Comparison of ENCODE assay signal across 8 cellular contexts in the genomic region with DNA sequence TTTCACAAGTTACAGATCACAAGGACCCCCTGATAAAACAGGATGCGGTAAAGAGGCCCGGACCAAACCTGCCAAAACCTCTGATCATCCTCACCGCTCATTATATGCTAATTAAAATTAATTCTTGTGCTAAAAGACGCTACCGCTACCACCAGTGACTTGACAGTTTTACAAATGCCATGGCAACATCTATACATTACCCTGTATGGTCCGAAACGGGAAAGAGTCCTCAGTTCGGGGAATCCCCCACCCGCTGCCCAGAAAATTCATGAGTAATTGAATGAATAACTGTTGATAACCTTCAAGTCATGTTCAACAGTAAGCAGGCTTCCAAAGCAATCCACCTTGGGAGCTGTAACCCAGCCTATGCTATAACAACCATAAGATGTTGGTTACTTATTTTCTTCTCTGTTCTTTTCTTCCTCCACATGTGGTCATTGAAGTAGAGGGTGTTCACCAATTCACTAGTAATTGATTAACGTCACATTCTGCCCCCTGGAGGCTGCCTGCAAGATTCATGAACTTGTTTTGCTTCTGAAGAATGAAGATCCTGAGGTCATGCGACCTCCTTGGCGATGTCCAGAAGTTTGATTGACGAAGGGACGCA. TPM values are rescaled to one million over a fixed set of nuclear protein-coding genes. Genes with fewer than 3 reads are reported as not detected.
DNase-seq lines count a peak whose midpoint lies in the region; ATAC-seq and TF ChIP-seq lines count a peak whose summit lies in the region.

No MANE protein-coding gene starts in this region.

- H3F3A ChIP-seq in MM.1S (ENCODE audit: insufficient read depth, low read length): peaks cover 31% of the 10 kb centered on the region

- H4K20me1 ChIP-seq in MM.1S (ENCODE audit: insufficient read depth, low read length): no peaks in the 10 kb centered on the region

- no peaks in the 10 kb centered on the region for H3K4me1 Mint-ChIP-seq in chondrocyte (ENCODE audit: low read depth)
- H3K4me1 Mint-ChIP-seq in naive thymus-derived CD4-positive, alpha-beta T cell: peaks cover 7 to 42% (median 18%) of the 10 kb centered on the region in 7 donors

- no TSS peak for BruUV-seq in A673 (replicated peaks; lab: Mats Ljungman, UMichigan)

- peaks cover 52% of the 10 kb centered on the region for H3K27me3 Mint-ChIP-seq in chondrocyte (ENCODE audit: low read depth)
- H3K27me3 Mint-ChIP-seq in naive thymus-derived CD4-positive, alpha-beta T cell: no peaks in the 10 kb centered on the region

- no peak for TF ChIP-seq EP300 in suprapubic skin (IDR thresholded peaks at IDR 0.05)

- H3K79me2 ChIP-seq in MM.1S (ENCODE audit: low read length): no peaks in the 10 kb centered on the region

- peak overlapping the region; percentile 2; the same call in 1 of the 2 replicates for H3K9ac ChIP-seq in MM.1S (ENCODE audit: low read length)

- no peak overlapping the region for H3K4me3 ChIP-seq in A673 (ENCODE audit: low read depth, low read length, poor library complexity, severe bottlenecking)
- peak overlapping the region; percentile 12; the same call in 1 of the 2 replicates for H3K4me3 ChIP-seq in MM.1S (ENCODE audit: low read length)
- H3K4me3 ChIP-seq in naive thymus-derived CD4-positive, alpha-beta T cell (ENCODE audit: low read length): no peak overlapping the region
- no peak overlapping the region for H3K4me3 ChIP-seq in suprapubic skin

- WGBS in suprapubic skin: 55% methylated on average over 14 of the region's 14 CpGs

- H3K4me1 ChIP-seq in A673 (ENCODE audit: insufficient read depth, low read length, poor library complexity, severe bottlenecking) (peaks cover 3% of the 10 kb centered on the region), MM.1S (ENCODE audit: low read length) (peaks cover 43% of the 10 kb centered on the region), suprapubic skin (no peaks in the 10 kb centered on the region)
- peaks cover 6 to 28% of the 10 kb centered on the region in 2 donors for H3K4me1 ChIP-seq in naive thymus-derived CD4-positive, alpha-beta T cell (ENCODE audit: control insufficient read depth in 2 of 2, insufficient read depth in 2 of 2, low read length in 2 of 2)

- H3K9me3 ChIP-seq in A673 (ENCODE audit: low read depth, low read length, poor library complexity, severe bottlenecking) (no peaks in the 10 kb centered on the region), MM.1S (replicated peaks; ENCODE audit: insufficient read depth, low read length) (no peaks in the 10 kb centered on the region), suprapubic skin (no peaks in the 10 kb centered on the region)
- no peaks in the 10 kb centered on the region for H3K9me3 ChIP-seq in naive thymus-derived CD4-positive, alpha-beta T cell (ENCODE audit: control insufficient read depth in 2 of 3, low read length in 3 of 3)

- TF ChIP-seq CTCF in A673 (conservative IDR thresholded peaks at IDR 0.05; ENCODE audit: low read depth, low read length) (peak; percentile 69), GM13977 (IDR thresholded peaks at IDR 0.05; ENCODE audit: extremely low read depth, insufficient read depth, missing control alignments) (peak; percentile 76), MM.1S (IDR thresholded peaks at IDR 0.05; ENCODE audit: low read length) (peak; percentile 78), chondrocyte (IDR thresholded peaks at IDR 0.05) (peak; percentile 77), suprapubic skin (IDR thresholded peaks at IDR 0.05) (peak; percentile 20 to 27)

- no peaks in the 10 kb centered on the region for H3K36me3 ChIP-seq in A673 (ENCODE audit: insufficient read depth, low read length, poor library complexity, severe bottlenecking)
- no peaks in the 10 kb centered on the region for H3K36me3 ChIP-seq in MM.1S (replicated peaks; ENCODE audit: insufficient read depth, low read length)
- H3K36me3 ChIP-seq in naive thymus-derived CD4-positive, alpha-beta T cell (ENCODE audit: control insufficient read depth in 2 of 3, insufficient read depth in 3 of 3, low read length in 3 of 3): no peaks in the 10 kb centered on the region
- no peaks in the 10 kb centered on the region for H3K36me3 ChIP-seq in suprapubic skin

- H3K36me3 Mint-ChIP-seq in chondrocyte (ENCODE audit: low read depth): no peaks in the 10 kb centered on the region
- peaks cover 0 to 2% (median 0%) of the 10 kb centered on the region in 5 donors for H3K36me3 Mint-ChIP-seq in naive thymus-derived CD4-positive, alpha-beta T cell

- POLR2A ChIA-PET in A673 (lab: Charles Lee; ENCODE audit: low non-redundant PET): no interaction called here
- POLR2A ChIA-PET in naive thymus-derived CD4-positive, alpha-beta T cell (lab: Charles Lee): no interaction called here

- no peaks in the 10 kb centered on the region for H3K9me2 ChIP-seq in MM.1S (replicated peaks; ENCODE audit: insufficient read depth, low read length)

- DNase-seq in A673 (ENCODE audit: low spot score) (peak; percentile 64), GM13977 (ENCODE audit: low spot score) (peak; percentile 78), MM.1S (peak; percentile 79), chondrocyte (ENCODE audit: low spot score) (no peak), suprapubic skin (ENCODE audit: low spot score in 2 of 2) (no peak)
- DNase-seq in activated CD4-positive, alpha-beta T cell treated with anti-CD3 and anti-CD28 coated beads for 1 hour: peak; percentile 43
- DNase-seq in naive thymus-derived CD4-positive, alpha-beta T cell: peak in 8 of 9 donors; percentile 46 to 69 (median 62)

- ATAC-seq in naive thymus-derived CD4-positive, alpha-beta T cell: peak; percentile 77
- no peak for ATAC-seq in HG02840 (IDR thresholded peaks at IDR 0.05; ENCODE audit: low FRiP score, unreplicated experiment)

- CTCF ChIA-PET in A673 (lab: Charles Lee): no interaction called here
- CTCF ChIA-PET in naive thymus-derived CD4-positive, alpha-beta T cell (lab: Charles Lee): interaction anchor here (0.5 to 2.7 kb wide), 6 partner anchors 9 to 1153 kb away, joined by 3 to 16 read pairs (median 4); no protein-coding TSS in a partner anchor

- H3K27me3 ChIP-seq in A673 (replicated peaks; ENCODE audit: insufficient read depth, low read depth, low read length, poor library complexity) (no peaks in the 10 kb centered on the region), MM.1S (replicated peaks; ENCODE audit: insufficient read depth, low read length) (no peaks in the 10 kb centered on the region), suprapubic skin (peaks cover 3% of the 10 kb centered on the region)
- no peaks in the 10 kb centered on the region for H3K27me3 ChIP-seq in naive thymus-derived CD4-positive, alpha-beta T cell (ENCODE audit: control insufficient read depth in 2 of 2, insufficient read depth in 2 of 2, low read length in 2 of 2)

- H3K4me3 Mint-ChIP-seq in chondrocyte (ENCODE audit: unreplicated experiment): no peak overlapping the region
- peak overlapping the region in 2 of 10 donors; percentile 40 to 47 for H3K4me3 Mint-ChIP-seq in naive thymus-derived CD4-positive, alpha-beta T cell

- H3K27ac ChIP-seq in A673 (ENCODE audit: low read depth, low read length, poor library complexity, severe bottlenecking) (no peak overlapping the region), MM.1S (ENCODE audit: low read length) (peak overlapping the region; percentile 28; the same call in 1 of the 2 replicates), suprapubic skin (no peak overlapping the region)
- no peak overlapping the region for H3K27ac ChIP-seq in naive thymus-derived CD4-positive, alpha-beta T cell (ENCODE audit: low read depth, low read length)

- peak overlapping the region; percentile 47 for H3K4me2 ChIP-seq in MM.1S (ENCODE audit: low read depth, low read length)

- TF ChIP-seq POLR2A in suprapubic skin (IDR thresholded peaks at IDR 0.05): no peak

- H3K27ac Mint-ChIP-seq in chondrocyte (ENCODE audit: unreplicated experiment): no peak overlapping the region
- peak overlapping the region in 5 of 9 donors; percentile 3 to 73 (median 59) for H3K27ac Mint-ChIP-seq in naive thymus-derived CD4-positive, alpha-beta T cell

- in situ Hi-C loops in GM13977 (cut with MboI; ENCODE audit: low pct_unique_long_range_greater_than_20kb, low sequenced_read_pairs, unreplicated experiment): no loop called here

- peak overlapping the region; percentile 58 for H2AFZ ChIP-seq in MM.1S (ENCODE audit: low read length)

- intact Hi-C loops in A673 (cut with micrococcal nuclease; ENCODE audit: unreplicated experiment): loop anchor here (5.0 kb wide), 3 partner anchors 110 to 350 kb away; a partner anchor contains a TSS
- intact Hi-C loops in naive thymus-derived CD4-positive, alpha-beta T cell (cut with micrococcal nuclease): loop anchor here (1.0 to 5.0 kb wide), 6 partner anchors 26 to 247 kb away; a partner anchor contains a TSS

- H3K9me3 Mint-ChIP-seq in chondrocyte (ENCODE audit: low read depth): no peaks in the 10 kb centered on the region
- H3K9me3 Mint-ChIP-seq in naive thymus-derived CD4-positive, alpha-beta T cell: no peaks in the 10 kb centered on the region

RNA-seq across cellular contexts. Expression of a gene that starts 20.6 kb away (rescaled TPM):
- total RNA-seq in A673 (2021) (not detected in 2 replicates), chondrocyte (not detected in 3 replicates), suprapubic skin (under 1 TPM in 1 of 4 donors, not detected in 3; 0.52 TPM)
- 10 to 100 TPM in 1 of 5 experiments, 1 to 10 TPM in 1, under 1 TPM in 2, not detected in 1; 0.29 to 31.3 (median 1.5) TPM for total RNA-seq in naive thymus-derived CD4-positive, alpha-beta T cell
- polyA plus RNA-seq in naive thymus-derived CD4-positive, alpha-beta T cell: not detected

RNA-seq across cellular contexts. Expression of a gene that starts 34.8 kb away (rescaled TPM):
- total RNA-seq in A673 (2021) (2.8 and 3.8 TPM in 2 replicates), chondrocyte (3.6 to 6.9 TPM (median 4.7 TPM) in 3 replicates), suprapubic skin (100 to 1,000 TPM in 1 of 4 donors, 10 to 100 TPM in 3; 38.1 to 126 (median 56.3) TPM)
- 100 to 1,000 TPM in 2 of 5 experiments, 10 to 100 TPM in 3; 14.2 to 164 (median 76.9) TPM for total RNA-seq in naive thymus-derived CD4-positive, alpha-beta T cell
- 10 to 100 TPM; 24.1 to 32.7 TPM for polyA plus RNA-seq in naive thymus-derived CD4-positive, alpha-beta T cell

RNA-seq across cellular contexts. Expression of a gene that starts 40.6 kb away (rescaled TPM):
- total RNA-seq in A673 (2021): 2.5 and 3.2 TPM in 2 replicates
- total RNA-seq in chondrocyte: 0.56 to 0.94 TPM (median 0.87 TPM) in 3 replicates
- 10 to 100 TPM; 18.5 to 93.2 (median 21.0) TPM for total RNA-seq in naive thymus-derived CD4-positive, alpha-beta T cell
- 10 to 100 TPM; 22.9 to 32.7 TPM for polyA plus RNA-seq in naive thymus-derived CD4-positive, alpha-beta T cell
- 1 to 10 TPM in 2 of 4 donors, under 1 TPM in 2; 0.45 to 5.2 (median 1.5) TPM for total RNA-seq in suprapubic skin

Comparison
In these comparisons a context has a peak if more than half of its experiments do, and no peak if none do; other contexts are left out.
1. DNase-seq: peak in A673 (single experiment), GM13977 (single experiment), MM.1S (single experiment), activated CD4-positive, alpha-beta T cell treated with anti-CD3 and anti-CD28 coated beads for 1 hour (single experiment) and naive thymus-derived CD4-positive, alpha-beta T cell (8 of 9); none in chondrocyte (single experiment) and suprapubic skin (0 of 2).
2. CTCF ChIP-seq: peak in every context shown above with its lines; median percentile 78 in MM.1S; 77 in chondrocyte; 76 in GM13977; 69 in A673; 24 in suprapubic skin.